ENCODE assay signal across 8 cellular contexts in genomic region chr2:189440644-189440946, GRCh38. TPM values are rescaled to one million over a fixed set of nuclear protein-coding genes. Genes with fewer than 3 reads are reported as not detected.
A peak's percentile ranks its signal among the peaks of the same experiment; 100 is the strongest.
DNase-seq lines count a peak whose midpoint lies in the region; ATAC-seq and TF ChIP-seq lines count a peak whose summit lies in the region.

No MANE protein-coding gene starts in this region.

- no peaks in the 10 kb centered on the region for H3K36me3 ChIP-seq in right atrium auricular region
- no peaks in the 10 kb centered on the region for H3K36me3 ChIP-seq in smooth muscle cell (ENCODE audit: low read depth)

- H3K4me1 Mint-ChIP-seq in activated B cell treated with CpG ODN at 0.5 μM for 24 hours, result peaks cover 22% of the 10 kb centered on the region

- H2AFZ ChIP-seq in smooth muscle cell (ENCODE audit: low read depth), result peak overlapping the region; percentile 96

- H3K4me2 ChIP-seq in smooth muscle cell, result peak overlapping the region; percentile 95

- TF ChIP-seq CTCF in activated B cell treated with CpG ODN at 0.5 μM for 24 hours (IDR thresholded peaks at IDR 0.05) (no peak), right atrium auricular region (IDR thresholded peaks at IDR 0.05) (no peak), smooth muscle cell (IDR thresholded peaks at IDR 0.05; ENCODE audit: borderline replicate concordance, insufficient read depth, poor library complexity, severe bottlenecking) (no peak)

- no peak for DNase-seq in activated B cell treated with CpG ODN at 0.5 μM for 24 hours
- peak; percentile 60 for DNase-seq in right atrium auricular region (ENCODE audit: low spot score)
- DNase-seq in smooth muscle cell (lab: John Stamatoyannopoulos, UW; ENCODE audit: unreplicated experiment), result no peak
- DNase-seq in activated effector memory CD4-positive, alpha-beta T cell treated with anti-CD3 and anti-CD28 coated beads, Interleukin-2, amount 50 U/mL, for 16 hours, result no peak
- DNase-seq in D341Med (ENCODE audit: low spot score), result no peak
- no peak for DNase-seq in activated T-cell treated with anti-CD3 and anti-CD28 coated beads, Interleukin-2, amount 50 U/mL, for 48 hours

- peaks cover 10% of the 10 kb centered on the region for H3K36me3 Mint-ChIP-seq in activated B cell treated with CpG ODN at 0.5 μM for 24 hours (ENCODE audit: low read depth)

- H3K27ac ChIP-seq in right atrium auricular region (peak overlapping the region; percentile 87 to 88), smooth muscle cell (ENCODE audit: low read depth) (peak overlapping the region; percentile 92)

- peak overlapping the region; percentile 95 for H3K9ac ChIP-seq in smooth muscle cell (ENCODE audit: low read depth)

- H3K4me3 ChIP-seq in right atrium auricular region (peak overlapping the region; percentile 81 to 83), smooth muscle cell (peak overlapping the region; percentile 80)

- peaks cover 41% of the 10 kb centered on the region for H3K79me2 ChIP-seq in smooth muscle cell (ENCODE audit: low read depth)

- no peaks in the 10 kb centered on the region for H3K27me3 Mint-ChIP-seq in activated B cell treated with CpG ODN at 0.5 μM for 24 hours

- H4K20me1 ChIP-seq in smooth muscle cell (ENCODE audit: low read depth), result peaks cover 6% of the 10 kb centered on the region

- H3K4me3 Mint-ChIP-seq in activated B cell treated with CpG ODN at 0.5 μM for 24 hours, result peak overlapping the region; percentile 98

- H3K27me3 ChIP-seq in right atrium auricular region (no peaks in the 10 kb centered on the region), smooth muscle cell (ENCODE audit: low read depth) (no peaks in the 10 kb centered on the region)

- H3K27ac Mint-ChIP-seq in activated B cell treated with CpG ODN at 0.5 μM for 24 hours, result peak overlapping the region; percentile 99

- CTCF ChIA-PET in activated B cell treated with CpG ODN at 0.5 μM for 24 hours (lab: Charles Lee), result no interaction called here

- no peaks in the 10 kb centered on the region for H3F3A ChIP-seq in smooth muscle cell (ENCODE audit: low read depth)

- H3K9me3 ChIP-seq in right atrium auricular region, result no peaks in the 10 kb centered on the region
- H3K9me3 ChIP-seq in smooth muscle cell (replicated peaks; ENCODE audit: low read depth), result no peaks in the 10 kb centered on the region

- intact Hi-C loops in activated B cell treated with CpG ODN at 0.5 μM for 24 hours (cut with micrococcal nuclease), result loop anchor here (2.0 kb wide), 3 partner anchors 878 to 1580 kb away; partner anchors contain the start of genes HIBCH and NAB1

- under 1% methylated on average over 8 of the region's 8 CpGs for WGBS in smooth muscle cell (ENCODE audit: low lambda C conversion rate)

- POLR2A ChIA-PET in activated B cell treated with CpG ODN at 0.5 μM for 24 hours (lab: Charles Lee), result interaction anchor here (0.6 to 2.6 kb wide), 5 partner anchors 10 to 1575 kb away, joined by 3 to 6 read pairs (median 4); partner anchors contain the start of gene OSGEPL1

- H3K4me1 ChIP-seq in right atrium auricular region (peaks cover 0 to 15% of the 10 kb centered on the region in 2 donors), smooth muscle cell (ENCODE audit: low read depth) (peaks cover 9% of the 10 kb centered on the region)

- H3K9me3 Mint-ChIP-seq in activated B cell treated with CpG ODN at 0.5 μM for 24 hours, result no peaks in the 10 kb centered on the region

- peak; percentile 33 for ATAC-seq in GM18907 (IDR thresholded peaks at IDR 0.05; ENCODE audit: unreplicated experiment)
- peak; percentile 28 for ATAC-seq in HG02943 (IDR thresholded peaks at IDR 0.05; ENCODE audit: low read depth, unreplicated experiment)
- ATAC-seq in activated B cell treated with CpG ODN at 0.5 μM for 24 hours (ENCODE audit: low read depth), result peak; percentile 12

RNA-seq across cellular contexts. Expression of gene WDR75, which starts 0.7 kb away (rescaled TPM):
- total RNA-seq in activated B cell treated with CpG ODN at 0.5 μM for 24 hours, result 53.0 and 61.2 TPM in 2 replicates
- total RNA-seq in right atrium auricular region, result 10 to 100 TPM; 11.8 to 15.9 TPM
- 63.0 and 67.4 TPM in 2 replicates for total RNA-seq in smooth muscle cell
- 22.7 and 28.4 TPM in 2 replicates for polyA plus RNA-seq in smooth muscle cell
